In the genomic region with DNA sequence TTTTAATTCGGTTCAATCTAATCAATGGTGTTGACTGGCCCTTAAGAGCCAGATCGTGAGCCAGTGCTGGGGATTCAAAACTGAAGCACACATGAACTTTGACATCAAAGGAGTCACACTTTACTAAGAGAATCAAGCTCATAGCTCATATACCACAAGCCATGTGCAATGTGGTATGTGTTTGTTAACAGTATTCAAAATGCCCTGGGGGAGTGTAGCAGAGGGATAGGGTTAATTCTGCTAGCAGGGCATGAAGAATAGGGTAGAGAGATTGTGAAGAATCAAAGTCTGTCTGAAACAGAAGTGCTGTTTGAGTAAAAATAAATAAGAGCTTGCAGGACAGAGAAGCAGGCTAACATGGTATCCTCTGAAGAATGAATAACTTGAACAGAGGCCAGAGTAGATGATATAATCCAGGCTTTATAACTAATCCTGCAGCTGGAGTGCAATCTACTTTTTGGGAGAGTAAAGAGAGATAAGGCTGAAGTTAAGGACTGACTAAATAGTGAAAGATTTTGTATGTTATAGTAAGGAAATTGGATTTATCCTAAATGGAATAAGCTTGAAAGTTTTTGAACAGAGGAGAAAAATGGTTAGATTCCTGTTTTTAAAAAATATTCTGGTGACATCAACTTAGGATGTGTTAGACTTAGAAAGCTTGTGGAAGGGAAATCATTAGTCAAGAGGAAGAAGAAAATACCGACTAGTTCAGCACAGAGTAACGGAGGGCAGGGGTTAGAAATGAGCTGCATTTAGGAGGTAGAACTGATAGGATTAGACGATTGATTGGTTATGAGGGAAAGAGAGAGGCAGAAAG, we compare ENCODE assay signal across 16 cellular contexts.
DNase-seq lines count a peak whose midpoint lies in the region; ATAC-seq and TF ChIP-seq lines count a peak whose summit lies in the region.
"Had no signal": no experiment of that assay in that cellular context is flagged by ENCODE, and none has a peak within 500 bp of the region (broad histone marks: within the 10 kb centered on the region; RNA-seq: fewer than 3 reads in every experiment).

No MANE protein-coding gene starts in this region.

- H3K36me3 Mint-ChIP-seq in neural crest cell (ENCODE audit: low read depth), result no peaks in the 10 kb centered on the region
- H3K36me3 Mint-ChIP-seq in activated CD4-positive, alpha-beta T cell treated with anti-CD3 and anti-CD28 coated beads, Interleukin-2, amount 10 ng/mL, durations not matched to agents 7 days and 5 days (ENCODE audit: low read depth), result no peaks in the 10 kb centered on the region
- H3K36me3 Mint-ChIP-seq: activated naive CD4-positive, alpha-beta T cell treated with anti-CD3 and anti-CD28 coated beads, Interleukin-2, amount 50 U/mL, for 72 hours; CD8-positive, alpha-beta T cell; stimulated activated effector memory CD8-positive, alpha-beta T cell treated with anti-CD3 and anti-CD28 coated beads, Interleukin-12 subunit alpha, Interleukin-12 subunit beta, amount 100 ng/mL, for 72 hours had no signal

- no peaks in the 10 kb centered on the region for H3K9me3 Mint-ChIP-seq in neural crest cell
- peaks cover 4% of the 10 kb centered on the region for H3K9me3 Mint-ChIP-seq in activated CD4-positive, alpha-beta T cell treated with anti-CD3 and anti-CD28 coated beads, Interleukin-2, amount 10 ng/mL, durations not matched to agents 7 days and 5 days
- H3K9me3 Mint-ChIP-seq: CD8-positive, alpha-beta T cell; endodermal cell; stimulated activated effector memory CD8-positive, alpha-beta T cell treated with anti-CD3 and anti-CD28 coated beads, Interleukin-12 subunit alpha, Interleukin-12 subunit beta, amount 100 ng/mL, for 72 hours had no signal

- DNase-seq in COLO829 (ENCODE audit: low spot score) (peak; percentile 53), fibroblast of villous mesenchyme (ENCODE audit: low read depth) (peak; percentile 91), neural crest cell (ENCODE audit: low read depth, low spot score) (no peak), NCI-H1694 (lab: John Stamatoyannopoulos, UW) (no peak), iPS-NIHi11 (ENCODE audit: low spot score) (no peak), H4 (ENCODE audit: low spot score) (no peak)
- no peak for DNase-seq in activated CD4-positive, alpha-beta T cell treated with anti-CD3 and anti-CD28 coated beads, Interleukin-2, amount 10 ng/mL, durations not matched to agents 7 days and 5 days
- DNase-seq: activated CD4-positive, alpha-beta T cell treated with anti-CD3 and anti-CD28 coated beads for 1 hour; CD8-positive, alpha-beta T cell; endodermal cell; MV-4-11; nucleus accumbens; T-helper 9 cell had no signal

- ATAC-seq in SK-N-SH treated with all-trans-retinoic acid at 6 μM for 48 hours, result peak; percentile 33
- ATAC-seq: activated naive CD4-positive, alpha-beta T cell treated with anti-CD3 and anti-CD28 coated beads, Interleukin-2, amount 50 U/mL, for 72 hours; CD8-positive, alpha-beta T cell; stimulated activated effector memory CD8-positive, alpha-beta T cell treated with anti-CD3 and anti-CD28 coated beads, Interleukin-12 subunit alpha, Interleukin-12 subunit beta, amount 100 ng/mL, for 72 hours had no signal

- H3K4me3 Mint-ChIP-seq in neural crest cell, result no peak overlapping the region
- H3K4me3 Mint-ChIP-seq in activated CD4-positive, alpha-beta T cell treated with anti-CD3 and anti-CD28 coated beads, Interleukin-2, amount 10 ng/mL, durations not matched to agents 7 days and 5 days, result no peak overlapping the region
- H3K4me3 Mint-ChIP-seq: CD8-positive, alpha-beta T cell; endodermal cell; stimulated activated effector memory CD8-positive, alpha-beta T cell treated with anti-CD3 and anti-CD28 coated beads, Interleukin-12 subunit alpha, Interleukin-12 subunit beta, amount 100 ng/mL, for 72 hours had no signal

- CTCF ChIA-PET in activated CD4-positive, alpha-beta T cell treated with anti-CD3 and anti-CD28 coated beads, Interleukin-2, amount 10 ng/mL, durations not matched to agents 7 days and 5 days (lab: Charles Lee), result interaction anchor here (0.8 to 1.0 kb wide), 2 partner anchors 32 to 54 kb away, joined by 3 to 6 read pairs; no protein-coding TSS in a partner anchor

- TF ChIP-seq CTCF in fibroblast of villous mesenchyme (IDR thresholded peaks at IDR 0.05; ENCODE audit: insufficient read depth, low read depth, low read length) (no peak), neural crest cell (conservative IDR thresholded peaks at IDR 0.05) (no peak)

- POLR2A ChIA-PET in activated CD4-positive, alpha-beta T cell treated with anti-CD3 and anti-CD28 coated beads, Interleukin-2, amount 10 ng/mL, durations not matched to agents 7 days and 5 days (lab: Charles Lee), result no interaction called here

- peak overlapping the region; percentile 65 for H3K27ac Mint-ChIP-seq in neural crest cell (ENCODE audit: unreplicated experiment)
- no peak overlapping the region for H3K27ac Mint-ChIP-seq in activated CD4-positive, alpha-beta T cell treated with anti-CD3 and anti-CD28 coated beads, Interleukin-2, amount 10 ng/mL, durations not matched to agents 7 days and 5 days
- H3K27ac Mint-ChIP-seq: activated naive CD4-positive, alpha-beta T cell treated with anti-CD3 and anti-CD28 coated beads, Interleukin-2, amount 50 U/mL, for 72 hours; CD8-positive, alpha-beta T cell; endodermal cell; stimulated activated effector memory CD8-positive, alpha-beta T cell treated with anti-CD3 and anti-CD28 coated beads, Interleukin-12 subunit alpha, Interleukin-12 subunit beta, amount 100 ng/mL, for 72 hours had no signal

- H3K4me1 Mint-ChIP-seq in neural crest cell, result peaks cover 23% of the 10 kb centered on the region
- H3K4me1 Mint-ChIP-seq in activated CD4-positive, alpha-beta T cell treated with anti-CD3 and anti-CD28 coated beads, Interleukin-2, amount 10 ng/mL, durations not matched to agents 7 days and 5 days, result no peaks in the 10 kb centered on the region
- H3K4me1 Mint-ChIP-seq: endodermal cell; stimulated activated effector memory CD8-positive, alpha-beta T cell treated with anti-CD3 and anti-CD28 coated beads, Interleukin-12 subunit alpha, Interleukin-12 subunit beta, amount 100 ng/mL, for 72 hours had no signal

- peak overlapping the region; percentile 2 for H3K4me3 ChIP-seq in fibroblast of villous mesenchyme (ENCODE audit: low read depth, low read length)

- no peaks in the 10 kb centered on the region for H3K27me3 Mint-ChIP-seq in neural crest cell (ENCODE audit: low read depth)
- peaks cover 8% of the 10 kb centered on the region for H3K27me3 Mint-ChIP-seq in activated CD4-positive, alpha-beta T cell treated with anti-CD3 and anti-CD28 coated beads, Interleukin-2, amount 10 ng/mL, durations not matched to agents 7 days and 5 days

TF ChIP-seq in SK-N-SH treated with all-trans-retinoic acid at 6 μM for 48 hours, 23 proteins besides CTCF, POLR2A, EP300 and RAD21:
- TF ChIP-seq SNAI2 (CRISPR knock-in tag; IDR thresholded peaks at IDR 0.05) (no peak), ZFP3 (CRISPR knock-in tag; IDR thresholded peaks at IDR 0.05) (no peak), TOX (CRISPR knock-in tag; IDR thresholded peaks at IDR 0.05; ENCODE audit: borderline replicate concordance) (no peak), ESRRG (CRISPR knock-in tag; IDR thresholded peaks at IDR 0.05) (no peak), ARNTL (CRISPR knock-in tag; IDR thresholded peaks at IDR 0.05; ENCODE audit: borderline replicate concordance, low read depth) (no peak), ZNF565 (CRISPR knock-in tag; conservative IDR thresholded peaks at IDR 0.05; ENCODE audit: low read depth) (no peak), ZFP30 (CRISPR knock-in tag; IDR thresholded peaks at IDR 0.05) (no peak), ZNF70 (CRISPR knock-in tag; IDR thresholded peaks at IDR 0.05) (no peak), BACH2 (CRISPR knock-in tag; IDR thresholded peaks at IDR 0.05; ENCODE audit: borderline replicate concordance) (no peak), ZC3H10 (CRISPR knock-in tag; IDR thresholded peaks at IDR 0.05) (no peak)
- TF ChIP-seq, protein P1, sequence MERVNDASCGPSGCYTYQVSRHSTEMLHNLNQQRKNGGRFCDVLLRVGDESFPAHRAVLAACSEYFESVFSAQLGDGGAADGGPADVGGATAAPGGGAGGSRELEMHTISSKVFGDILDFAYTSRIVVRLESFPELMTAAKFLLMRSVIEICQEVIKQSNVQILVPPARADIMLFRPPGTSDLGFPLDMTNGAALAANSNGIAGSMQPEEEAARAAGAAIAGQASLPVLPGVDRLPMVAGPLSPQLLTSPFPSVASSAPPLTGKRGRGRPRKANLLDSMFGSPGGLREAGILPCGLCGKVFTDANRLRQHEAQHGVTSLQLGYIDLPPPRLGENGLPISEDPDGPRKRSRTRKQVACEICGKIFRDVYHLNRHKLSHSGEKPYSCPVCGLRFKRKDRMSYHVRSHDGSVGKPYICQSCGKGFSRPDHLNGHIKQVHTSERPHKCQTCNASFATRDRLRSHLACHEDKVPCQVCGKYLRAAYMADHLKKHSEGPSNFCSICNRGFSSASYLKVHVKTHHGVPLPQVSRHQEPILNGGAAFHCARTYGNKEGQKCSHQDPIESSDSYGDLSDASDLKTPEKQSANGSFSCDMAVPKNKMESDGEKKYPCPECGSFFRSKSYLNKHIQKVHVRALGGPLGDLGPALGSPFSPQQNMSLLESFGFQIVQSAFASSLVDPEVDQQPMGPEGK (CRISPR knock-in tag; IDR thresholded peaks at IDR 0.05; ENCODE audit: borderline replicate concordance), result no peak
- TF ChIP-seq, protein P2, sequence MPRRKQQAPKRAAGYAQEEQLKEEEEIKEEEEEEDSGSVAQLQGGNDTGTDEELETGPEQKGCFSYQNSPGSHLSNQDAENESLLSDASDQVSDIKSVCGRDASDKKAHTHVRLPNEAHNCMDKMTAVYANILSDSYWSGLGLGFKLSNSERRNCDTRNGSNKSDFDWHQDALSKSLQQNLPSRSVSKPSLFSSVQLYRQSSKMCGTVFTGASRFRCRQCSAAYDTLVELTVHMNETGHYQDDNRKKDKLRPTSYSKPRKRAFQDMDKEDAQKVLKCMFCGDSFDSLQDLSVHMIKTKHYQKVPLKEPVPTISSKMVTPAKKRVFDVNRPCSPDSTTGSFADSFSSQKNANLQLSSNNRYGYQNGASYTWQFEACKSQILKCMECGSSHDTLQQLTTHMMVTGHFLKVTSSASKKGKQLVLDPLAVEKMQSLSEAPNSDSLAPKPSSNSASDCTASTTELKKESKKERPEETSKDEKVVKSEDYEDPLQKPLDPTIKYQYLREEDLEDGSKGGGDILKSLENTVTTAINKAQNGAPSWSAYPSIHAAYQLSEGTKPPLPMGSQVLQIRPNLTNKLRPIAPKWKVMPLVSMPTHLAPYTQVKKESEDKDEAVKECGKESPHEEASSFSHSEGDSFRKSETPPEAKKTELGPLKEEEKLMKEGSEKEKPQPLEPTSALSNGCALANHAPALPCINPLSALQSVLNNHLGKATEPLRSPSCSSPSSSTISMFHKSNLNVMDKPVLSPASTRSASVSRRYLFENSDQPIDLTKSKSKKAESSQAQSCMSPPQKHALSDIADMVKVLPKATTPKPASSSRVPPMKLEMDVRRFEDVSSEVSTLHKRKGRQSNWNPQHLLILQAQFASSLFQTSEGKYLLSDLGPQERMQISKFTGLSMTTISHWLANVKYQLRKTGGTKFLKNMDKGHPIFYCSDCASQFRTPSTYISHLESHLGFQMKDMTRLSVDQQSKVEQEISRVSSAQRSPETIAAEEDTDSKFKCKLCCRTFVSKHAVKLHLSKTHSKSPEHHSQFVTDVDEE (CRISPR knock-in tag; IDR thresholded peaks at IDR 0.05), result no peak

Comparison
In these comparisons a context has a peak if more than half of its experiments do, and no peak if none do; other contexts are left out.
1. DNase-seq: peak in COLO829 (single experiment) and fibroblast of villous mesenchyme (single experiment); none in neural crest cell (single experiment), NCI-H1694 (single experiment), iPS-NIHi11 (single experiment), H4 (single experiment) and activated CD4-positive, alpha-beta T cell treated with anti-CD3 and anti-CD28 coated beads, Interleukin-2, amount 10 ng/mL, durations not matched to agents 7 days and 5 days (single experiment).